34 cellular contexts compared by ENCODE assay signal in genomic region chr3:24302382-24302781, GRCh38.
"Had no signal": no experiment of that assay in that cellular context is flagged by ENCODE, and none has a peak within 500 bp of the region (broad histone marks: within the 10 kb centered on the region; RNA-seq: fewer than 3 reads in every experiment).

No MANE protein-coding gene starts in this region.

- H3K4me3 Mint-ChIP-seq: activated CD4-positive, alpha-beta memory T cell treated with anti-CD3 and anti-CD28 coated beads, Interleukin-2, amount 10 ng/mL, durations not matched to agents 7 days and 5 days; activated CD4-positive, alpha-beta T cell treated with anti-CD3 and anti-CD28 coated beads, Interleukin-2, amount 10 ng/mL, durations not matched to agents 7 days and 5 days; activated T-cell treated with anti-CD3 and anti-CD28 coated beads, Interleukin-2, amount 50 U/mL, for 4 hours; activated T-helper 17 cell treated with anti-CD3 and anti-CD28 coated beads, Interleukin-2, amount 50 U/mL, for 72 hours; effector memory CD8-positive, alpha-beta T cell; immature natural killer cell; neural crest cell; stimulated activated naive B cell treated with anti-CD40 and anti-IgM and Interleukin-4, amounts not matched to agents 10 μg/mL and 1 μg/mL and 100 μg/mL, for 72 hours; T-helper 17 cell; WTC11 had no signal

- H3K4me3 ChIP-seq: gastroesophageal sphincter, left ventricle myocardium inferior, lung, mucosa of descending colon, pancreas, psoas muscle, right atrium auricular region, smooth muscle cell, transverse colon, uterus had no signal

- H3K9me3 ChIP-seq: gastroesophageal sphincter, left ventricle myocardium inferior, mucosa of descending colon, pancreas, psoas muscle, right atrium auricular region, transverse colon, uterus had no signal

- DNase-seq: activated CD4-positive, alpha-beta memory T cell treated with anti-CD3 and anti-CD28 coated beads, Interleukin-2, amount 10 ng/mL, durations not matched to agents 7 days and 5 days; activated CD4-positive, alpha-beta T cell treated with anti-CD3 and anti-CD28 coated beads for 1 hour; activated CD4-positive, alpha-beta T cell treated with anti-CD3 and anti-CD28 coated beads, Interleukin-2, amount 10 ng/mL, durations not matched to agents 7 days and 5 days; activated CD8-positive, alpha-beta memory T cell treated with anti-CD3 and anti-CD28 coated beads, Interleukin-2, amount 50 U/mL, for 48 hours; activated gamma-delta T cell treated with Interleukin-2 at 50 U/mL for 16 hours; activated naive CD4-positive, alpha-beta T cell treated with anti-CD3 and anti-CD28 coated beads, Interleukin-2, amount 50 U/mL, for 16 hours; activated T-cell treated with anti-CD3 and anti-CD28 coated beads, Interleukin-2, amount 50 U/mL, for 4 hours; amniotic stem cell; brain microvascular endothelial cell; caudate nucleus; cortex of kidney; effector memory CD8-positive, alpha-beta T cell; head of caudate nucleus; hippocampal formation; immature natural killer cell; kidney; left ventricle myocardium inferior; mucosa of descending colon; nucleus accumbens; pancreas; psoas muscle; stimulated activated CD4-positive, alpha-beta T cell treated with anti-CD3 and anti-CD28 coated beads, Interleukin-1b, Interleukin-23, amount 100 ng/mL, for 48 hours; stimulated activated naive B cell treated with anti-CD40 and anti-IgM and Interleukin-4, amounts not matched to agents 10 μg/mL and 1 μg/mL and 100 μg/mL, for 72 hours; T-helper 17 cell; T1000; transverse colon; uterus had no signal

- ATAC-seq: activated T-cell treated with anti-CD3 and anti-CD28 coated beads, Interleukin-2, amount 50 U/mL, for 4 hours; activated T-helper 17 cell treated with anti-CD3 and anti-CD28 coated beads, Interleukin-2, amount 50 U/mL, for 72 hours; effector memory CD8-positive, alpha-beta T cell; gastroesophageal sphincter; mucosa of descending colon; pancreas; psoas muscle; stimulated activated naive B cell treated with anti-CD40 and anti-IgM and Interleukin-4, amounts not matched to agents 10 μg/mL and 1 μg/mL and 100 μg/mL, for 72 hours; T-helper 17 cell; WTC11 had no signal

- H3K4me2 ChIP-seq: smooth muscle cell had no signal

- H3K4me1 Mint-ChIP-seq: activated CD4-positive, alpha-beta memory T cell treated with anti-CD3 and anti-CD28 coated beads, Interleukin-2, amount 10 ng/mL, durations not matched to agents 7 days and 5 days; activated CD4-positive, alpha-beta T cell treated with anti-CD3 and anti-CD28 coated beads, Interleukin-2, amount 10 ng/mL, durations not matched to agents 7 days and 5 days; activated T-helper 17 cell treated with anti-CD3 and anti-CD28 coated beads, Interleukin-2, amount 50 U/mL, for 72 hours; immature natural killer cell; neural crest cell had no signal

- H3K36me3 Mint-ChIP-seq: immature natural killer cell, WTC11 had no signal

- H3K27me3 ChIP-seq: brain microvascular endothelial cell, gastroesophageal sphincter, pancreas, right atrium auricular region, transverse colon, uterus had no signal

- H3K27ac ChIP-seq: brain microvascular endothelial cell, gastroesophageal sphincter, left ventricle myocardium inferior, pancreas, psoas muscle, right atrium auricular region, transverse colon, uterus had no signal

- H3K4me1 ChIP-seq: uterus had no signal

- H3K9me3 Mint-ChIP-seq: activated CD4-positive, alpha-beta memory T cell treated with anti-CD3 and anti-CD28 coated beads, Interleukin-2, amount 10 ng/mL, durations not matched to agents 7 days and 5 days; activated CD4-positive, alpha-beta T cell treated with anti-CD3 and anti-CD28 coated beads, Interleukin-2, amount 10 ng/mL, durations not matched to agents 7 days and 5 days; activated T-cell treated with anti-CD3 and anti-CD28 coated beads, Interleukin-2, amount 50 U/mL, for 4 hours; activated T-helper 17 cell treated with anti-CD3 and anti-CD28 coated beads, Interleukin-2, amount 50 U/mL, for 72 hours; effector memory CD8-positive, alpha-beta T cell; neural crest cell; stimulated activated naive B cell treated with anti-CD40 and anti-IgM and Interleukin-4, amounts not matched to agents 10 μg/mL and 1 μg/mL and 100 μg/mL, for 72 hours; WTC11 had no signal

- H3K27ac Mint-ChIP-seq: activated CD4-positive, alpha-beta memory T cell treated with anti-CD3 and anti-CD28 coated beads, Interleukin-2, amount 10 ng/mL, durations not matched to agents 7 days and 5 days; activated CD4-positive, alpha-beta T cell treated with anti-CD3 and anti-CD28 coated beads, Interleukin-2, amount 10 ng/mL, durations not matched to agents 7 days and 5 days; activated T-helper 17 cell treated with anti-CD3 and anti-CD28 coated beads, Interleukin-2, amount 50 U/mL, for 72 hours; effector memory CD8-positive, alpha-beta T cell; immature natural killer cell; stimulated activated naive B cell treated with anti-CD40 and anti-IgM and Interleukin-4, amounts not matched to agents 10 μg/mL and 1 μg/mL and 100 μg/mL, for 72 hours; T-helper 17 cell had no signal

- H3K27me3 Mint-ChIP-seq: activated CD4-positive, alpha-beta memory T cell treated with anti-CD3 and anti-CD28 coated beads, Interleukin-2, amount 10 ng/mL, durations not matched to agents 7 days and 5 days; activated CD4-positive, alpha-beta T cell treated with anti-CD3 and anti-CD28 coated beads, Interleukin-2, amount 10 ng/mL, durations not matched to agents 7 days and 5 days; activated T-helper 17 cell treated with anti-CD3 and anti-CD28 coated beads, Interleukin-2, amount 50 U/mL, for 72 hours; effector memory CD8-positive, alpha-beta T cell; stimulated activated naive B cell treated with anti-CD40 and anti-IgM and Interleukin-4, amounts not matched to agents 10 μg/mL and 1 μg/mL and 100 μg/mL, for 72 hours; T-helper 17 cell had no signal

- H3K36me3 ChIP-seq: brain microvascular endothelial cell, gastroesophageal sphincter, left ventricle myocardium inferior, pancreas, right atrium auricular region, transverse colon, uterus had no signal
